9 cellular contexts compared by ENCODE assay signal in the genomic region with DNA sequence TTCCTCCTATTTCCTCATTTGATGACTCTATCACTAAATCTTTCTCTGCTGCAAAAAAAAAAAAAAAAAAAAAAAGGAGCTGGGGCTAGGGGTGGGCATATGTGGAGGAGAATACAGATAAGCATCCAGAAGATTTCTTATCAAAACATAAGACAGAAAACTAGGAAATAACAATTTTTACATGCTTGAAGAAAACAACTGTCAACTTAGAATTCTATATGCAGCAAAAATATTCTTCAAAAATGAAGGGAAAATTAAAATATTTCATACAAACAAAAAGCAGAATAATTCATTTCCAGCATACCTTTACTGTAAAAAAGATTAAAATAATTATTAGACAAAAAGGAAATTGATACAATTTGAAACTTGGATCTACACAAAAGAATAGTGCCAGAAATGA. TPM values are rescaled to one million over a fixed set of nuclear protein-coding genes. Genes with fewer than 3 reads are reported as not detected.
"Had no signal": no experiment of that assay in that cellular context is flagged by ENCODE, and none has a peak within 500 bp of the region (broad histone marks: within the 10 kb centered on the region; RNA-seq: fewer than 3 reads in every experiment).

No MANE protein-coding gene starts in this region.

- H3K4me3 ChIP-seq: GM12878 had no signal

- DNase-seq: GDM1, GF-D8 had no signal

- FAIRE-seq: G401.6, GM12878, GM12891, GM12892, GM18507, GM19239 had no signal

- ATAC-seq: GM12878 had no signal

RNA-seq across cellular contexts. Expression of a gene that starts 38.7 kb away (rescaled TPM):
- total RNA-seq: G401 had no signal
- polyA plus RNA-seq: GM12878 had no signal
